8 cellular contexts compared by ENCODE assay signal in the genomic region with DNA sequence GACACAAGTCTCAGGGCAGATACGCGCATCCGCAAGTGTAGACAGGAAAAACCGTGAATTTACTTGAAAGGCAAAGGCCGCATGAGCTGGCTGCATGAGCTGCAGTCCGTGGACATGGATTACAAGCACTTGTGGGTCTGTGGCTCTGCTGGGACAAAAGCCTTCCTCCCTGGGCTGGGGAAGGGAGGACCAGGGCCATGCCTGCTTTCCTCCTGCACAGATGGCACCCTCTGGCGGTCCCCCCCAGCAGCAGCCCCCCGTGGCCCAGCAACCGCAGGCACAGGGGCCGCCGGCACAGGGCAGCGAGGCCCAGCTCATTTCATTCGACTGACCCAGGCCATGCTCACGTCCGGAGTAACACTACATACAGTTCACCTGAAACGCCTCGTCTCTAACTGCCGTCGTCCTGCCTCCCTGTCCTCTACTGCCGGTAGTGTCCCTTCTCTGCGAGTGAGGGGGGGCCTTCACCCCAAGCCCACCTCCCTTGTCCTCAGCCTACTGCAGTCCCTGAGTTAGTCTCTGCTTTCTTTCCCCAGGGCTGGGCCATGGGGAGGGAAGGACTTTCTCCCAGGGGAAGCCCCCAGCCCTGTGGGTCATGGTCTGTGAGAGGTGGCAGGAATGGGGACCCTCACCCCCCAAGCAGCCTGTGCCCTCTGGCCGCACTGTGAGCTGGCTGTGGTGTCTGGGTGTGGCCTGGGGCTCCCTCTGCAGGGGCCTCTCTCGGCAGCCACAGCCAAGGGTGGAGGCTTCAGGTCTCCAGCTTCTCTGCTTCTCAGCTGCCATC. TPM values are rescaled to one million over a fixed set of nuclear protein-coding genes. Genes with fewer than 3 reads are reported as not detected.
DNase-seq lines count a peak whose midpoint lies in the region; ATAC-seq, FAIRE-seq and TF ChIP-seq lines count a peak whose summit lies in the region.

No MANE protein-coding gene starts in this region.

- H3K36me3 Mint-ChIP-seq in Caco-2 (ENCODE audit: insufficient read depth, unreplicated experiment) (peaks cover 99% of the 10 kb centered on the region), natural killer cell (no peaks in the 10 kb centered on the region)

- H3K27ac Mint-ChIP-seq in Caco-2 (ENCODE audit: unreplicated experiment) (peak overlapping the region; percentile 98), natural killer cell (peak overlapping the region; percentile 94 to 95)

- POLR2A ChIA-PET in Caco-2 (lab: Charles Lee) (interaction anchor here (0.5 to 3.0 kb wide), 2 partner anchors 18 to 63 kb away, joined by 3 to 45 read pairs; a partner anchor contains a TSS), K562 (lab: Yijun Ruan, JAX) (interaction anchor here (0.6 to 4.7 kb wide), 12 partner anchors 9 to 222 kb away, joined by 3 to 54 read pairs (median 6); a partner anchor contains a TSS)

- peak overlapping the region; percentile 95 for H3K4me2 ChIP-seq in K562 (ENCODE audit: insufficient read depth, low read length)

- no peak for TF ChIP-seq EP300 in K562 (IDR thresholded peaks at IDR 0.05; ENCODE audit: low read length)

- peaks cover 10% of the 10 kb centered on the region for H3K36me3 ChIP-seq in Caco-2 (ENCODE audit: control insufficient read depth, insufficient read depth, low read length)
- peaks cover 80% of the 10 kb centered on the region for H3K36me3 ChIP-seq in K562 (ENCODE audit: control insufficient read depth, insufficient read depth, low read length)

- peak overlapping the region; percentile 90 for H3K27ac ChIP-seq in K562 (ENCODE audit: extremely low read depth, low read depth, low read length)

- peak; percentile 67 for TF ChIP-seq POLR2A in K562 (conservative IDR thresholded peaks at IDR 0.05)

- intact Hi-C loops in Caco-2 (cut with micrococcal nuclease; ENCODE audit: unreplicated experiment) (no loop called here), K562 (cut with micrococcal nuclease) (loop anchor here (5.0 kb wide), 1 partner anchor 34 kb away; a partner anchor contains a TSS), natural killer cell (cut with micrococcal nuclease) (loop anchor here (5.0 kb wide), 1 partner anchor 34 kb away; a partner anchor contains a TSS)

- H3K9me3 ChIP-seq in Caco-2 (no peaks in the 10 kb centered on the region), K562 (replicated peaks; ENCODE audit: control insufficient read depth, insufficient read depth, low read depth, low read length) (no peaks in the 10 kb centered on the region)

- FAIRE-seq in K562 (lab: Jason Lieb, UNC) = no peak

- 28% methylated on average over 23 of the region's 23 CpGs for WGBS in K562 (ENCODE audit: insufficient coverage, low coverage, missing lambda C conversion rate)

- no peaks in the 10 kb centered on the region for H3K9me1 ChIP-seq in K562 (ENCODE audit: control insufficient read depth, insufficient read depth, low read length)

- H3K4me1 ChIP-seq in Caco-2 (peaks cover 18% of the 10 kb centered on the region), K562 (replicated peaks in 1 of 2; ENCODE audit: control insufficient read depth in 2 of 2, insufficient read depth in 2 of 2, low read length in 2 of 2) (peaks cover 14 to 53% of the 10 kb centered on the region in 2 experiments; a peak in 4 of 5 replicates)

- CTCF ChIA-PET in Caco-2 (lab: Charles Lee) (interaction anchor here (0.5 to 1.5 kb wide), 4 partner anchors 8 to 182 kb away, joined by 3 to 5 read pairs (median 4); a partner anchor contains a TSS), K562 (lab: Yijun Ruan, JAX; ENCODE audit: low intra/inter-chr PET ratio) (interaction anchor here (1.0 kb wide), 1 partner anchor 448 kb away, joined by 3 read pairs; no protein-coding TSS in a partner anchor)

- no TSS peak for BruUV-seq in Caco-2 (replicated peaks; lab: Mats Ljungman, UMichigan)
- no TSS peak for BruUV-seq in K562 (replicated peaks; lab: Mats Ljungman, UMichigan)

- no peak overlapping the region for H2AFZ ChIP-seq in K562 (ENCODE audit: low read depth, low read length)

- no peaks in the 10 kb centered on the region for H3K27me3 Mint-ChIP-seq in Caco-2 (ENCODE audit: insufficient read depth, unreplicated experiment)
- no peaks in the 10 kb centered on the region for H3K27me3 Mint-ChIP-seq in natural killer cell (ENCODE audit: low read depth in 2 of 2)

- TF ChIP-seq CTCF in Caco-2 (IDR thresholded peaks at IDR 0.05; ENCODE audit: insufficient read depth in 1 of 2, low read depth in 1 of 2, low read length in 1 of 2, severe bottlenecking in 1 of 2, unreplicated experiment in 1 of 2) (no peak), K562 (IDR thresholded peaks at IDR 0.05 in 2 of 3, conservative IDR thresholded peaks at IDR 0.05 in 1 of 3; ENCODE audit: insufficient read depth in 2 of 3, low read depth in 1 of 3, low read length in 3 of 3) (peak; percentile 33 to 51 (median 47); a peak in 4 of 6 replicates), natural killer cell (IDR thresholded peaks at IDR 0.05) (no peak)

- in situ Hi-C loops in K562 (cut with MboI) = no loop called here

- no peaks in the 10 kb centered on the region for H3K27me3 ChIP-seq in Caco-2 (replicated peaks; ENCODE audit: control insufficient read depth, insufficient read depth, low read length)
- H3K27me3 ChIP-seq in K562 (ENCODE audit: control insufficient read depth in 2 of 2, insufficient read depth in 2 of 2, low read length in 2 of 2) = no peaks in the 10 kb centered on the region

- H3K4me1 Mint-ChIP-seq in Caco-2 (ENCODE audit: low read depth, unreplicated experiment) (peaks cover 23% of the 10 kb centered on the region), natural killer cell (peaks cover 14 to 25% of the 10 kb centered on the region in 2 donors)

- H4K20me1 ChIP-seq in K562 (replicated peaks; ENCODE audit: control insufficient read depth, insufficient read depth, low read length) = peaks cover 14% of the 10 kb centered on the region

- no peaks in the 10 kb centered on the region for H3K9me3 Mint-ChIP-seq in Caco-2 (ENCODE audit: unreplicated experiment)
- no peaks in the 10 kb centered on the region for H3K9me3 Mint-ChIP-seq in natural killer cell

- DNase-seq in Caco-2 (peak in 1 of 2 experiments; percentile 39), HuH-7.5 (ENCODE audit: low spot score) (peak; percentile 59), K562 (ENCODE audit: extremely low read depth in 1 of 4, low spot score in 3 of 4) (peak; percentile 35 to 68 (median 50)), natural killer cell (no peak), NCI-H1694 (lab: John Stamatoyannopoulos, UW) (no peak)

- peaks cover 57% of the 10 kb centered on the region for H3K79me2 ChIP-seq in K562 (ENCODE audit: control insufficient read depth, insufficient read depth, low read length)

- TF ChIP-seq RAD21 in K562 (CRISPR knock-in tag; conservative IDR thresholded peaks at IDR 0.05 in 1 of 2, IDR thresholded peaks at IDR 0.05 in 1 of 2) = no peak; a peak in 2 of 4 replicates

- peak overlapping the region; percentile 96 to 100 for H3K9ac ChIP-seq in K562 (ENCODE audit: insufficient read depth in 1 of 2, low read depth in 2 of 2, low read length in 2 of 2)

- H3K4me3 ChIP-seq in Caco-2 (ENCODE audit: low read depth, low read length) = peak overlapping the region; percentile 86
- H3K4me3 ChIP-seq in K562 = peak overlapping the region; percentile 99

- peak; percentile 67 for ATAC-seq in K562
- no peak for ATAC-seq in natural killer cell
- no peak for ATAC-seq in GM18498 (IDR thresholded peaks at IDR 0.05; ENCODE audit: unreplicated experiment)
- ATAC-seq in HG03439 (IDR thresholded peaks at IDR 0.05; ENCODE audit: unreplicated experiment) = no peak
- no peak for ATAC-seq in GM19328 (IDR thresholded peaks at IDR 0.05; ENCODE audit: unreplicated experiment)

- peak overlapping the region; percentile 93 for H3K4me3 Mint-ChIP-seq in Caco-2 (ENCODE audit: unreplicated experiment)
- peak overlapping the region; percentile 93 for H3K4me3 Mint-ChIP-seq in natural killer cell

RNA-seq across cellular contexts. Expression of a gene that starts 1.7 kb away (rescaled TPM):
- total RNA-seq in Caco-2 (2022) (164 and 176 TPM in 2 replicates), K562 (2014; rRNA removed) (182 and 276 TPM in 2 replicates), K562 (2014; rRNA removed; fragmentation: Illumina TruSeq; extraction: Trizol) (31.8 and 40.0 TPM in 2 replicates), K562 (2015; rRNA removed; fragmentation: Illumina TruSeq; extraction: Trizol) (57.9 and 60.8 TPM in 2 replicates), K562 (2021) (231 and 251 TPM in 2 replicates), natural killer cell (10 to 100 TPM; 16.3 to 24.4 (median 17.5) TPM)
- 14.2 and 50.8 TPM in 2 replicates for total RNA-seq in K562 (2011; cell fraction: chromatin; rRNA removed; ENCODE audit: low replicate concordance)
- total RNA-seq in K562 (2011; cell fraction: nucleolus; rRNA removed) = 61.9 and 77.4 TPM in 2 replicates
- 32.4 and 38.0 TPM in 2 replicates for total RNA-seq in K562 (2011; cell fraction: nucleoplasm; rRNA removed)
- polyA plus RNA-seq in K562 (2011; rRNA removed) (101 and 110 TPM in 2 replicates), K562 (2014; fragmentation: Illumina TruSeq; extraction: Trizol) (100 and 128 TPM in 2 replicates), K562 (2014; fragmentation: Nextera tagmentation; extraction: Ambion mirVana) (1 to 10 TPM in 1 of 2 experiments, under 1 TPM in 1; 0.94 to 2.7 TPM), K562 (2014; rRNA removed) (338 and 351 TPM in 2 replicates)
- 124 and 353 TPM in 2 replicates for polyA plus RNA-seq in K562 (2011; cell fraction: cytosol; rRNA removed)
- polyA plus RNA-seq in K562 (2011; cell fraction: nucleus; rRNA removed) = 53.5 and 78.2 TPM in 2 replicates
- 145 TPM in 2 replicates for polyA plus RNA-seq in K562 (2012)
- polyA minus RNA-seq in K562 (2011; rRNA and poly(A)+ RNA removed) = 36.5 and 49.2 TPM in 2 replicates
- 52.2 and 58.3 TPM in 2 replicates for polyA minus RNA-seq in K562 (2011; cell fraction: cytosol; rRNA and poly(A)+ RNA removed)
- polyA minus RNA-seq in K562 (2011; cell fraction: nucleus; rRNA and poly(A)+ RNA removed) = 15.9 and 32.2 TPM in 2 replicates

RNA-seq across cellular contexts. Expression of a gene that starts 10.6 kb away (rescaled TPM):
- total RNA-seq in Caco-2 (2022) = 49.5 and 54.8 TPM in 2 replicates
- total RNA-seq in K562 (2011; cell fraction: chromatin; rRNA removed; ENCODE audit: low replicate concordance) = 20.2 and 85.2 TPM in 2 replicates
- total RNA-seq in K562 (2011; cell fraction: nucleolus; rRNA removed) = 76.7 and 104 TPM in 2 replicates
- 36.2 and 36.3 TPM in 2 replicates for total RNA-seq in K562 (2011; cell fraction: nucleoplasm; rRNA removed)
- 77.1 and 107 TPM in 2 replicates for total RNA-seq in K562 (2014; rRNA removed)
- 8.5 and 15.4 TPM in 2 replicates for total RNA-seq in K562 (2014; rRNA removed; fragmentation: Illumina TruSeq; extraction: Trizol)
- 36.2 and 39.1 TPM in 2 replicates for total RNA-seq in K562 (2015; rRNA removed; fragmentation: Illumina TruSeq; extraction: Trizol)
- 85.6 and 86.9 TPM in 2 replicates for total RNA-seq in K562 (2021)
- 26.3 and 34.3 TPM in 2 replicates for polyA plus RNA-seq in K562 (2011; rRNA removed)
- 46.6 and 127 TPM in 2 replicates for polyA plus RNA-seq in K562 (2011; cell fraction: cytosol; rRNA removed)
- 60.6 and 93.2 TPM in 2 replicates for polyA plus RNA-seq in K562 (2011; cell fraction: nucleus; rRNA removed)
- 35.9 and 54.4 TPM in 2 replicates for polyA plus RNA-seq in K562 (2012)
- polyA plus RNA-seq in K562 (2014; fragmentation: Illumina TruSeq; extraction: Trizol) = 34.3 and 70.2 TPM in 2 replicates
- 1 to 10 TPM in 1 of 2 experiments, under 1 TPM in 1; 0.10 to 1.5 TPM for polyA plus RNA-seq in K562 (2014; fragmentation: Nextera tagmentation; extraction: Ambion mirVana)
- polyA plus RNA-seq in K562 (2014; rRNA removed) = 68.4 and 70.6 TPM in 2 replicates
- 7.7 and 13.8 TPM in 2 replicates for polyA minus RNA-seq in K562 (2011; rRNA and poly(A)+ RNA removed)
- polyA minus RNA-seq in K562 (2011; cell fraction: cytosol; rRNA and poly(A)+ RNA removed) = 31.8 and 35.5 TPM in 2 replicates
- polyA minus RNA-seq in K562 (2011; cell fraction: nucleus; rRNA and poly(A)+ RNA removed) = 20.9 and 21.4 TPM in 2 replicates
- total RNA-seq in natural killer cell = 1 to 10 TPM; 5.7 to 6.3 (median 5.8) TPM

RNA-seq across cellular contexts. Expression of a gene that starts 17.7 kb away (rescaled TPM):
- total RNA-seq in Caco-2 (2022) (176 and 178 TPM in 2 replicates), K562 (2014; rRNA removed) (96.7 and 99.7 TPM in 2 replicates), K562 (2014; rRNA removed; fragmentation: Illumina TruSeq; extraction: Trizol) (55.5 and 77.1 TPM in 2 replicates), K562 (2015; rRNA removed; fragmentation: Illumina TruSeq; extraction: Trizol) (61.4 and 66.3 TPM in 2 replicates), K562 (2021) (132 and 161 TPM in 2 replicates), natural killer cell (100 to 1,000 TPM; 179 to 186 (median 181) TPM)
- 345 and 984 TPM in 2 replicates for total RNA-seq in K562 (2011; cell fraction: chromatin; rRNA removed; ENCODE audit: low replicate concordance)
- total RNA-seq in K562 (2011; cell fraction: nucleolus; rRNA removed) = 485 and 495 TPM in 2 replicates
- total RNA-seq in K562 (2011; cell fraction: nucleoplasm; rRNA removed) = 301 and 334 TPM in 2 replicates
- polyA plus RNA-seq in K562 (2011; rRNA removed) (60.7 and 127 TPM in 2 replicates), K562 (2014; fragmentation: Illumina TruSeq; extraction: Trizol) (126 and 128 TPM in 2 replicates), K562 (2014; fragmentation: Nextera tagmentation; extraction: Ambion mirVana) (1 to 10 TPM; 3.9 to 9.4 TPM), K562 (2014; rRNA removed) (141 and 176 TPM in 2 replicates)
- 55.5 and 141 TPM in 2 replicates for polyA plus RNA-seq in K562 (2011; cell fraction: cytosol; rRNA removed)
- polyA plus RNA-seq in K562 (2011; cell fraction: nucleus; rRNA removed) = 547 and 894 TPM in 2 replicates
- polyA plus RNA-seq in K562 (2012) = 81.3 and 125 TPM in 2 replicates
- polyA minus RNA-seq in K562 (2011; rRNA and poly(A)+ RNA removed) = 76.0 and 85.7 TPM in 2 replicates
- polyA minus RNA-seq in K562 (2011; cell fraction: cytosol; rRNA and poly(A)+ RNA removed) = 50.3 and 53.4 TPM in 2 replicates
- polyA minus RNA-seq in K562 (2011; cell fraction: nucleus; rRNA and poly(A)+ RNA removed) = 113 and 138 TPM in 2 replicates

RNA-seq across cellular contexts. Expression of a gene that starts 17.9 kb away (rescaled TPM):
- total RNA-seq in Caco-2 (2022) (45.1 and 49.8 TPM in 2 replicates), K562 (2014; rRNA removed) (25.2 and 46.0 TPM in 2 replicates), K562 (2014; rRNA removed; fragmentation: Illumina TruSeq; extraction: Trizol) (18.8 and 21.6 TPM in 2 replicates), K562 (2015; rRNA removed; fragmentation: Illumina TruSeq; extraction: Trizol) (19.7 and 21.3 TPM in 2 replicates), K562 (2021) (18.3 and 22.6 TPM in 2 replicates), natural killer cell (10 to 100 TPM; 23.3 to 47.9 (median 39.3) TPM)
- total RNA-seq in K562 (2011; cell fraction: chromatin; rRNA removed; ENCODE audit: low replicate concordance) = 40.1 and 78.0 TPM in 2 replicates
- 48.6 and 55.2 TPM in 2 replicates for total RNA-seq in K562 (2011; cell fraction: nucleolus; rRNA removed)
- 38.9 and 42.4 TPM in 2 replicates for total RNA-seq in K562 (2011; cell fraction: nucleoplasm; rRNA removed)
- polyA plus RNA-seq in K562 (2011; rRNA removed) (29.8 and 30.6 TPM in 2 replicates), K562 (2014; fragmentation: Illumina TruSeq; extraction: Trizol) (25.6 and 32.4 TPM in 2 replicates), K562 (2014; fragmentation: Nextera tagmentation; extraction: Ambion mirVana) (10 to 100 TPM in 1 of 2 experiments, 1 to 10 TPM in 1; 5.4 to 10.4 TPM), K562 (2014; rRNA removed) (32.4 and 34.7 TPM in 2 replicates)
- 36.0 and 45.9 TPM in 2 replicates for polyA plus RNA-seq in K562 (2011; cell fraction: cytosol; rRNA removed)
- polyA plus RNA-seq in K562 (2011; cell fraction: nucleus; rRNA removed) = 16.8 and 22.9 TPM in 2 replicates
- 26.1 and 26.2 TPM in 2 replicates for polyA plus RNA-seq in K562 (2012)
- polyA minus RNA-seq in K562 (2011; rRNA and poly(A)+ RNA removed) = 11.5 and 12.4 TPM in 2 replicates
- polyA minus RNA-seq in K562 (2011; cell fraction: cytosol; rRNA and poly(A)+ RNA removed) = 5.8 and 6.2 TPM in 2 replicates
- 7.3 and 11.8 TPM in 2 replicates for polyA minus RNA-seq in K562 (2011; cell fraction: nucleus; rRNA and poly(A)+ RNA removed)

RNA-seq across cellular contexts. Expression of a gene that starts 34.9 kb away (rescaled TPM):
- total RNA-seq in Caco-2 (2022) (49.0 and 50.5 TPM in 2 replicates), K562 (2014; rRNA removed) (56.0 and 64.2 TPM in 2 replicates), K562 (2014; rRNA removed; fragmentation: Illumina TruSeq; extraction: Trizol) (20.0 and 21.4 TPM in 2 replicates), K562 (2015; rRNA removed; fragmentation: Illumina TruSeq; extraction: Trizol) (47.1 and 48.5 TPM in 2 replicates), K562 (2021) (48.9 and 49.2 TPM in 2 replicates), natural killer cell (10 to 100 TPM; 15.6 to 24.2 (median 22.1) TPM)
- total RNA-seq in K562 (2011; cell fraction: chromatin; rRNA removed; ENCODE audit: low replicate concordance) = 45.8 and 69.3 TPM in 2 replicates
- total RNA-seq in K562 (2011; cell fraction: nucleolus; rRNA removed) = 37.0 and 38.7 TPM in 2 replicates
- total RNA-seq in K562 (2011; cell fraction: nucleoplasm; rRNA removed) = 27.8 and 51.5 TPM in 2 replicates
- polyA plus RNA-seq in K562 (2011; rRNA removed) (18.9 and 24.8 TPM in 2 replicates), K562 (2014; fragmentation: Illumina TruSeq; extraction: Trizol) (38.3 and 41.1 TPM in 2 replicates), K562 (2014; fragmentation: Nextera tagmentation; extraction: Ambion mirVana) (1 to 10 TPM; 2.3 to 4.1 TPM), K562 (2014; rRNA removed) (63.7 and 68.1 TPM in 2 replicates)
- 18.3 and 30.6 TPM in 2 replicates for polyA plus RNA-seq in K562 (2011; cell fraction: cytosol; rRNA removed)
- 40.1 and 55.8 TPM in 2 replicates for polyA plus RNA-seq in K562 (2011; cell fraction: nucleus; rRNA removed)
- polyA plus RNA-seq in K562 (2012) = 28.5 and 39.2 TPM in 2 replicates
- polyA minus RNA-seq in K562 (2011; rRNA and poly(A)+ RNA removed) = 4.4 and 4.8 TPM in 2 replicates
- 8.5 TPM in 2 replicates for polyA minus RNA-seq in K562 (2011; cell fraction: cytosol; rRNA and poly(A)+ RNA removed)
- 9.4 and 17.3 TPM in 2 replicates for polyA minus RNA-seq in K562 (2011; cell fraction: nucleus; rRNA and poly(A)+ RNA removed)

Comparison
In these comparisons a context has a peak if more than half of its experiments do, and no peak if none do; other contexts are left out.
1. DNase-seq: peak in HuH-7.5 (single experiment) and K562 (4 of 4); none in natural killer cell (single experiment) and NCI-H1694 (single experiment).
2. CTCF ChIP-seq: peak in K562 (3 of 3); none in Caco-2 (0 of 2) and natural killer cell (single experiment).